In the genomic region with DNA sequence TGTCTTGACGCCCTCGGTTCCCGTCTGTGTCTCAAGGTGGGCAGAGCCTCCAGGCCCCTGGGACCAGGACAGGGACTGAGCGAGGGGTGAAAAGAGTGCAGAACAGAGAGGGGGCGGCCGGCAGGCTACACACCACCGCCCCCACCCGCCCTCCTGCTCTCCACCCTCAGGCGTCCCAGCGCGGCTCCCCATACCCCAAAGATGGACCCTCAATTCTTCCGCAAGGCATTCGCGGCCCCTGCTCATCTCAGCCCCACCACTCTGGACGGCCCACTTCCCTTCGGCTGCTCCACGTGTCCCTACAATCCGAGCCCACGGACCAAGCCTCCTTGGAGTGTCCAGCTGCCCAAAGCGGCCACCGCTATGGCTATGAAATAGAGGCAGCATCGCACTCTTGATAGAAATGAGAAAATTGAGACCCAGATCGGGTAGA, we compare ENCODE assay signal across 8 cellular contexts. TPM values are rescaled to one million over a fixed set of nuclear protein-coding genes. Genes with fewer than 3 reads are reported as not detected.
DNase-seq lines count a peak whose midpoint lies in the region; FAIRE-seq and TF ChIP-seq lines count a peak whose summit lies in the region.

No MANE protein-coding gene starts in this region.

- FAIRE-seq in bronchial epithelial cell (lab: Jason Lieb, UNC) (no peak), GM12892 (lab: Jason Lieb, UNC) (no peak)

- H3K9me3 ChIP-seq in HUES48 (ENCODE audit: control insufficient read depth, insufficient read depth, low read length) (no peaks in the 10 kb centered on the region), mucosa of stomach (ENCODE audit: control insufficient read depth, low read length) (no peaks in the 10 kb centered on the region)

- TF ChIP-seq POLR2A in GM12892 (IDR thresholded peaks at IDR 0.05; ENCODE audit: low read depth, low read length) = no peak

- H3K9ac ChIP-seq in HUES48 (ENCODE audit: low read depth, low read length) (0 out of 2 replicates have a peak overlapping the region, but pooled peaks have one; percentile 46), mucosa of stomach (ENCODE audit: low read length) (peak overlapping the region; percentile 71)

- H3K4me3 ChIP-seq in AG09309 (ENCODE audit: control insufficient read depth, low read depth, low read length) = peak overlapping the region; percentile 96
- H3K4me3 ChIP-seq in HUES48 (ENCODE audit: low read depth, low read length) = peak overlapping the region; percentile 80
- peak overlapping the region; percentile 88 for H3K4me3 ChIP-seq in bronchial epithelial cell (ENCODE audit: low read depth, low read length)
- H3K4me3 ChIP-seq in mucosa of stomach (ENCODE audit: low read length) = peak overlapping the region; percentile 31

- H3K27me3 ChIP-seq in HUES48 (ENCODE audit: control insufficient read depth, insufficient read depth, low read length) = peaks cover 16% of the 10 kb centered on the region
- H3K27me3 ChIP-seq in bronchial epithelial cell (ENCODE audit: control insufficient read depth, insufficient read depth, low read length) = no peaks in the 10 kb centered on the region
- H3K27me3 ChIP-seq in mucosa of stomach (ENCODE audit: control insufficient read depth, insufficient read depth, low read length) = no peaks in the 10 kb centered on the region

- H3K27ac ChIP-seq in HUES48 (ENCODE audit: low read depth, low read length) = no peak overlapping the region

- TF ChIP-seq CTCF in AG09309 (IDR thresholded peaks at IDR 0.05; ENCODE audit: control insufficient read depth, insufficient read depth, low read depth, low read length, missing control alignments) = no peak
- no peak for TF ChIP-seq CTCF in bronchial epithelial cell (IDR thresholded peaks at IDR 0.05; ENCODE audit: insufficient read depth, low read length, severe bottlenecking)

- H3K36me3 ChIP-seq in HUES48 (ENCODE audit: control insufficient read depth, insufficient read depth, low read length) (no peaks in the 10 kb centered on the region), bronchial epithelial cell (ENCODE audit: control insufficient read depth, insufficient read depth, low read length) (no peaks in the 10 kb centered on the region), mucosa of stomach (ENCODE audit: control insufficient read depth, insufficient read depth, low read length) (no peaks in the 10 kb centered on the region)

- DNase-seq in AG09309 (ENCODE audit: low read depth) (no peak), bronchial epithelial cell (ENCODE audit: low read depth) (no peak), GM12892 (ENCODE audit: insufficient read length) (no peak), NCI-H1930 (lab: John Stamatoyannopoulos, UW) (no peak), amniotic stem cell (lab: John Stamatoyannopoulos, UW) (no peak)
- no peak for DNase-seq in stimulated activated CD4-positive, alpha-beta T cell treated with anti-CD3 and anti-CD28 coated beads, Interleukin-12 subunit alpha, Interleukin-12 subunit beta, amount 100 ng/mL, for 4 hours

- peaks cover 31% of the 10 kb centered on the region for H3K4me1 ChIP-seq in HUES48 (ENCODE audit: control insufficient read depth, insufficient read depth, low read length)
- peaks cover 60% of the 10 kb centered on the region for H3K4me1 ChIP-seq in mucosa of stomach (ENCODE audit: control insufficient read depth, insufficient read depth, low read length)

RNA-seq across cellular contexts. Expression of a gene that starts 1.8 kb away (rescaled TPM):
- total RNA-seq in bronchial epithelial cell = 5.3 and 6.4 TPM in 2 replicates
- 4.3 TPM for polyA plus RNA-seq in GM12892 (2012; ENCODE audit: missing spikeins)

RNA-seq across cellular contexts. Expression of a gene that starts 13.3 kb away (rescaled TPM):
- total RNA-seq in bronchial epithelial cell = 2.4 and 3.8 TPM in 2 replicates
- polyA plus RNA-seq in GM12892 (2012; ENCODE audit: missing spikeins) = 9.5 TPM

RNA-seq across cellular contexts. Expression of a gene that starts 23.7 kb away (rescaled TPM):
- total RNA-seq in bronchial epithelial cell = 48.4 and 71.0 TPM in 2 replicates
- 5.0 TPM for polyA plus RNA-seq in GM12892 (2012; ENCODE audit: missing spikeins)

RNA-seq across cellular contexts. Expression of a gene that starts 43.6 kb away (rescaled TPM):
- 0.79 and 1.9 TPM in 2 replicates for total RNA-seq in bronchial epithelial cell
- polyA plus RNA-seq in GM12892 (2012; ENCODE audit: missing spikeins) = not detected

RNA-seq across cellular contexts. Expression of a gene that starts 43.6 kb away (rescaled TPM):
- 14.2 and 15.4 TPM in 2 replicates for total RNA-seq in bronchial epithelial cell
- 7.2 TPM for polyA plus RNA-seq in GM12892 (2012; ENCODE audit: missing spikeins)

Comparison
In these comparisons a context has a peak if more than half of its experiments do, and no peak if none do; other contexts are left out.
1. H3K4me3 ChIP-seq: peak in every context shown above with its lines; median percentile 96 in AG09309; 88 in bronchial epithelial cell; 80 in HUES48; 31 in mucosa of stomach.